Comparison of ENCODE assay signal across 25 cellular contexts in the genomic region with DNA sequence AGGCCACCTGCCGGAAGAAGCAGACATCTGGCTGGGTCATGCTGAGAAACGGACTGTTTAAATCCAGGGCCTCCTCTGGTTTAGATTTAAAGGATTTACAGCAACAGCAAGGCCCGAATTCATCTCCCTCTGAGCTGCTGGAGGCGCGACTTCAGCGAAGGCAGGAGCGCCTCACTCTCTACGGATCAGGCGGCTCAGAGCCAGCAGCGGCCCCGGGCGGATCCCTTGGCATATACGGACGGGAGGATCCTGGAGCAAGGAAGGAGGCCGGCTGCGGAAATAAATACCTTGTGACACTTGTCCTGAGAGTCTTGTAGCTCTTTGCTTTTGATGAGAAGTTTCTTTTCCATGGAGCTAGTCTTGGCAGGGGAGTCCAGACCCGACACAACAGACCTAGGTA.
"Had no signal": no experiment of that assay in that cellular context is flagged by ENCODE, and none has a peak within 500 bp of the region (broad histone marks: within the 10 kb centered on the region; RNA-seq: fewer than 3 reads in every experiment).

No MANE protein-coding gene starts in this region.

- H3K4me3 Mint-ChIP-seq: dendritic cell treated with granulocyte-macrophage colony-stimulating factor and Interleukin-4, amounts not matched to agents 40 ng/mL and 50 ng/mL, for 4 days; effector memory CD8-positive, alpha-beta T cell; endodermal cell had no signal

- H3K27ac Mint-ChIP-seq: dendritic cell treated with granulocyte-macrophage colony-stimulating factor and Interleukin-4, amounts not matched to agents 40 ng/mL and 50 ng/mL, for 4 days; endodermal cell had no signal

- H3K36me3 ChIP-seq: colonic mucosa, esophagus muscularis mucosa, gastrocnemius medialis, gastroesophageal sphincter had no signal

- ATAC-seq: effector memory CD8-positive, alpha-beta T cell; esophagus mucosa; foreskin keratinocyte; gastrocnemius medialis; gastroesophageal sphincter; heart left ventricle; heart right ventricle had no signal

- DNase-seq: colonic mucosa; cortex of kidney; dermis blood vessel endothelial cell; dorsolateral prefrontal cortex; effector CD4-positive, alpha-beta T cell; effector CD8-positive, alpha-beta T cell; effector memory CD4-positive, alpha-beta T cell; effector memory CD8-positive, alpha-beta T cell; endodermal cell; erythroblast; esophagus squamous epithelium; foreskin fibroblast; foreskin keratinocyte; foreskin melanocyte; gastrocnemius medialis; glutamatergic neuron; head of caudate nucleus; heart left ventricle; heart right ventricle had no signal

- H3K9me3 Mint-ChIP-seq: dendritic cell treated with granulocyte-macrophage colony-stimulating factor and Interleukin-4, amounts not matched to agents 40 ng/mL and 50 ng/mL, for 4 days; effector memory CD8-positive, alpha-beta T cell had no signal

- H3K9me3 ChIP-seq: colonic mucosa, esophagus squamous epithelium, gastrocnemius medialis, gastroesophageal sphincter had no signal

- H3K4me3 ChIP-seq: colonic mucosa, coronary artery, dorsolateral prefrontal cortex, esophagus muscularis mucosa, esophagus squamous epithelium, gastrocnemius medialis, gastroesophageal sphincter, heart left ventricle, heart right ventricle had no signal

- H3K27me3 ChIP-seq: colonic mucosa, dorsolateral prefrontal cortex, esophagus muscularis mucosa, esophagus squamous epithelium, foreskin keratinocyte, gastrocnemius medialis, gastroesophageal sphincter, heart left ventricle, heart right ventricle had no signal

- H3K27ac ChIP-seq: colonic mucosa, coronary artery, dorsolateral prefrontal cortex, epithelial cell of prostate, esophagus muscularis mucosa, esophagus squamous epithelium, foreskin keratinocyte, gastrocnemius medialis, gastroesophageal sphincter, heart left ventricle, heart right ventricle had no signal

- H3K27me3 Mint-ChIP-seq: dendritic cell treated with granulocyte-macrophage colony-stimulating factor and Interleukin-4, amounts not matched to agents 40 ng/mL and 50 ng/mL, for 4 days; effector memory CD8-positive, alpha-beta T cell had no signal
